In the genomic region with DNA sequence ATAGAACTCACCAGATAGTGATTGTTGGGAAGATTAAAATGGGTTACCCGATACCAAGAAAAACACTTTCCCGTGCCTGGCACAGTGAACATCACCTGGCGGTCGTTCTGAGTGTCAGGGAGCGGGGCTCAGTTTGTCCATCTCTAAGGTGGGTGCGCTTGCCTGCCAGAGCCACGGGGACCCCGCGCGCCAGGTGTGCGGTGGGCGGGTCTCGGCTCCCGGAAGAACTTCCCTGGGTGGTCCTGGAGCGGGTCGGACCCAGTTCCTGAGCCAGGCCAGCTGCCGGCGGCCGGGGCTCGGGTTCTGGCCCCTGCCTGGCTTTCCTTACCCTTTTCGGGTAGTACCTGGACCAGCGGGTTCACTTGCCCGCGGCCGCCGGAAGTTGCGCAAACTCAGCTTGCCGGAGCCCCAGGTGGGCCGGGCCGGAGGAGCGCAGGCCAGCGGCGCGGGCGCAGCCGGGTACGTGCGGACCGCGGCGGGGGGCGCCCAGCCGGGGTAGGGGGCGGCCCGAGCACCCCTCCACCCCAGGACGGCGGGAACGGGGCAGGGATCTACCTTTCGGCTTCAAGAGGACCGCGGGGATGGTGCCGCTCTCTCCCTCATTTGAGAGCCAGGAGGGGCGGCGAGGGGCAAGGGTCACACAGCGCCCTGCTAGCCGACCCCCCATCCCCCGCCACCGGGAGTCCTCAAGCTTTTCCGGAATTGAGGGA, we compare ENCODE assay signal across 8 cellular contexts. TPM values are rescaled to one million over a fixed set of nuclear protein-coding genes. Genes with fewer than 3 reads are reported as not detected.
A peak's percentile ranks its signal among the peaks of the same experiment; 100 is the strongest.
DNase-seq lines count a peak whose midpoint lies in the region; ATAC-seq and TF ChIP-seq lines count a peak whose summit lies in the region.

No MANE protein-coding gene starts in this region.

- peaks cover 26% of the 10 kb centered on the region for H3K4me1 Mint-ChIP-seq in Calu3 (ENCODE audit: low read depth, unreplicated experiment)
- H3K4me1 Mint-ChIP-seq in neural crest cell, result peaks cover 12% of the 10 kb centered on the region

- H3K27me3 Mint-ChIP-seq in Calu3 (ENCODE audit: unreplicated experiment), result no peaks in the 10 kb centered on the region
- H3K27me3 Mint-ChIP-seq in neural crest cell (ENCODE audit: low read depth), result peaks cover 60% of the 10 kb centered on the region

- H3K27ac Mint-ChIP-seq in Calu3 (ENCODE audit: unreplicated experiment) (no peak overlapping the region), neural crest cell (ENCODE audit: unreplicated experiment) (no peak overlapping the region)

- TF ChIP-seq CTCF in Calu3 (IDR thresholded peaks at IDR 0.05; ENCODE audit: unreplicated experiment) (no peak), epithelial cell of esophagus (IDR thresholded peaks at IDR 0.05; ENCODE audit: insufficient read depth, low read depth, low read length, missing control alignments) (no peak), neural crest cell (conservative IDR thresholded peaks at IDR 0.05) (no peak)

- CTCF ChIA-PET in Calu3 (lab: Charles Lee), result interaction anchor here (1.9 kb wide), 1 partner anchor 8 kb away, joined by 4 read pairs; no protein-coding TSS in a partner anchor

- DNase-seq in Calu3 (peak; percentile 64), NCI-H748 treated with DMSO at 0.1 percent for 48 hours (lab: John Stamatoyannopoulos, UW) (peak; percentile 22), epithelial cell of esophagus (ENCODE audit: low read depth) (peak; percentile 65), neural crest cell (ENCODE audit: low read depth, low spot score) (no peak), NCI-H1436 (lab: John Stamatoyannopoulos, UW) (no peak)
- DNase-seq in central memory CD4-positive, alpha-beta T cell, result no peak

- intact Hi-C loops in Calu3 (cut with micrococcal nuclease; ENCODE audit: unreplicated experiment), result no loop called here

- H3K4me3 ChIP-seq in epithelial cell of esophagus (ENCODE audit: low read length), result peak overlapping the region; percentile 84

- ATAC-seq in GM19397 (IDR thresholded peaks at IDR 0.05; ENCODE audit: unreplicated experiment) (no peak), GM19467 (IDR thresholded peaks at IDR 0.05; ENCODE audit: unreplicated experiment) (no peak)

- H3K4me3 Mint-ChIP-seq in Calu3 (ENCODE audit: low read depth, unreplicated experiment) (peak overlapping the region; percentile 72), neural crest cell (peak overlapping the region; percentile 78)

- peaks cover 4% of the 10 kb centered on the region for H3K9me3 Mint-ChIP-seq in Calu3 (ENCODE audit: low read depth, unreplicated experiment)
- no peaks in the 10 kb centered on the region for H3K9me3 Mint-ChIP-seq in neural crest cell

- peaks cover 23% of the 10 kb centered on the region for H3K36me3 Mint-ChIP-seq in Calu3 (ENCODE audit: insufficient read depth, unreplicated experiment)
- H3K36me3 Mint-ChIP-seq in neural crest cell (ENCODE audit: low read depth), result peaks cover 5% of the 10 kb centered on the region

- no TSS peak for BruUV-seq in Calu3 (replicated peaks; lab: Mats Ljungman, UMichigan)

RNA-seq across cellular contexts. Expression of a gene that starts 7.5 kb away (rescaled TPM):
- 14.5 and 14.9 TPM in 2 replicates for total RNA-seq in Calu3 (2022)
- total RNA-seq in neural crest cell, result 16.8 and 17.4 TPM in 2 replicates

Comparison
In these comparisons a context has a peak if more than half of its experiments do, and no peak if none do; other contexts are left out.
1. DNase-seq: peak in Calu3 (single experiment), NCI-H748 treated with DMSO at 0.1 percent for 48 hours (single experiment) and epithelial cell of esophagus (single experiment); none in neural crest cell (single experiment), NCI-H1436 (single experiment) and central memory CD4-positive, alpha-beta T cell (single experiment).